Comparison of ENCODE assay signal across 1 cellular context in the genomic region with DNA sequence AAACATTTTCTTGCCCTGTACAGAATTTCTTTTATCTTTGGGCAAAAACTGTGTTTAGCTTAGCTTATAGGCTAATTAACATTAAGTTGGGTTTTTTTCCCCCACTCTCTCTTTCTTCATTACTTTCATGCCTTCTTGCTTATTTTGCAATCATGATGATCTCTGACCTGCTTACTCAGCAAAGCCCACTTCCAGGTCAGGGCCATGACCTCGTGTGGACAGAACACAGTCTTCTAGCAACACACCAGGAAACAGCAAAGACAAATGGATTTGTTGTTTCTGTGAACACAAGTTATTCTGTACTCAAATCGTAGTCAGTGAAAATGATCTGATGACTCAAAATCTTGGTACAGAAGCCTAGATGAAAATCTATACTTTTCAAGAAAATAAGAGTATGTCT.
A peak's percentile ranks its signal among the peaks of the same experiment; 100 is the strongest.
TF ChIP-seq lines count a peak whose summit lies in the region.

No MANE protein-coding gene starts in this region.

TF ChIP-seq in HepG2, 621 proteins besides CTCF, POLR2A, EP300 and RAD21 (continued from another document and continues in another):
- TF ChIP-seq LCORL (IDR thresholded peaks at IDR 0.05) (no peak), LCORL (CRISPR knock-in tag; IDR thresholded peaks at IDR 0.05) (peak; percentile 62; the same call in 1 of the 2 replicates), MIER3 (CRISPR knock-in tag; IDR thresholded peaks at IDR 0.05; ENCODE audit: borderline replicate concordance) (peak; percentile 98), KDM3A (CRISPR knock-in tag; IDR thresholded peaks at IDR 0.05; ENCODE audit: low read depth) (peak; percentile 95), ZNF383 (CRISPR knock-in tag; IDR thresholded peaks at IDR 0.05; ENCODE audit: borderline replicate concordance) (no peak), GTF3A (CRISPR knock-in tag; conservative IDR thresholded peaks at IDR 0.05) (no peak), ZNF660 (CRISPR knock-in tag; IDR thresholded peaks at IDR 0.05; ENCODE audit: borderline replicate concordance, low read depth) (no peak), RFX5 (IDR thresholded peaks at IDR 0.05; ENCODE audit: low read depth, low read length) (peak; percentile 55; the same call in 1 of the 2 replicates), CC2D1A (CRISPR knock-in tag; IDR thresholded peaks at IDR 0.05) (no peak), ZMYM2 (CRISPR knock-in tag; IDR thresholded peaks at IDR 0.05) (peak; percentile 87), EEA1 (CRISPR knock-in tag; IDR thresholded peaks at IDR 0.05; ENCODE audit: borderline replicate concordance) (no peak), TCF12 (IDR thresholded peaks at IDR 0.05) (no peak), TCF12 (CRISPR knock-in tag; IDR thresholded peaks at IDR 0.05) (no peak), ATF7 (IDR thresholded peaks at IDR 0.05) (no peak), ATF7 (CRISPR knock-in tag; IDR thresholded peaks at IDR 0.05) (no peak; the same call in 1 of the 2 replicates), NFRKB (IDR thresholded peaks at IDR 0.05) (no peak), ZNF556 (CRISPR knock-in tag; IDR thresholded peaks at IDR 0.05; ENCODE audit: borderline replicate concordance) (no peak; the same call in 1 of the 2 replicates), KAT7 (CRISPR knock-in tag; IDR thresholded peaks at IDR 0.05; ENCODE audit: borderline replicate concordance) (no peak), HNF4G (IDR thresholded peaks at IDR 0.05; ENCODE audit: borderline replicate concordance, low read depth, low read length) (peak; percentile 82), HNF4G (CRISPR knock-in tag; IDR thresholded peaks at IDR 0.05; ENCODE audit: borderline replicate concordance, low read depth) (peak; percentile 92), ZNF160 (CRISPR knock-in tag; IDR thresholded peaks at IDR 0.05) (no peak), ELF3 (CRISPR knock-in tag; IDR thresholded peaks at IDR 0.05) (peak; percentile 100), ZNF232 (CRISPR knock-in tag; IDR thresholded peaks at IDR 0.05; ENCODE audit: borderline replicate concordance) (no peak), ZNF329 (CRISPR knock-in tag; IDR thresholded peaks at IDR 0.05; ENCODE audit: low read depth) (no peak), ELF4 (CRISPR knock-in tag; IDR thresholded peaks at IDR 0.05; ENCODE audit: borderline replicate concordance) (no peak), ZFP36L1 (CRISPR knock-in tag; IDR thresholded peaks at IDR 0.05) (no peak), RBFOX2 (IDR thresholded peaks at IDR 0.05; ENCODE audit: low read depth, low read length) (no peak), SIN3A (IDR thresholded peaks at IDR 0.05; ENCODE audit: borderline replicate concordance, low read depth, low read length) (no peak), ESRRA (CRISPR knock-in tag; IDR thresholded peaks at IDR 0.05; ENCODE audit: low read depth) (peak; percentile 86), DNMT1 (CRISPR knock-in tag; IDR thresholded peaks at IDR 0.05) (no peak), REPIN1 (CRISPR knock-in tag; IDR thresholded peaks at IDR 0.05; ENCODE audit: borderline replicate concordance, low read depth) (peak; percentile 89), DMAP1 (CRISPR knock-in tag; IDR thresholded peaks at IDR 0.05) (peak; percentile 58; the same call in 1 of the 2 replicates), ZNF263 (CRISPR knock-in tag; IDR thresholded peaks at IDR 0.05) (no peak), CCAR2 (optimal IDR thresholded peaks at IDR 0.05; ENCODE audit: low read depth, low read length) (no peak), ZNF746 (CRISPR knock-in tag; IDR thresholded peaks at IDR 0.05) (no peak), IKZF4 (CRISPR knock-in tag; IDR thresholded peaks at IDR 0.05; ENCODE audit: borderline replicate concordance, low read depth, not compliant biosample characterization) (no peak), FOXA3 (CRISPR knock-in tag; IDR thresholded peaks at IDR 0.05) (peak; percentile 94), ZNF776 (CRISPR knock-in tag; IDR thresholded peaks at IDR 0.05) (no peak), HNRNPUL1 (IDR thresholded peaks at IDR 0.05; ENCODE audit: low read depth, low read length) (no peak), ZNF550 (CRISPR knock-in tag; IDR thresholded peaks at IDR 0.05; ENCODE audit: borderline replicate concordance) (no peak), ZC3H13 (CRISPR knock-in tag; IDR thresholded peaks at IDR 0.05) (no peak), MBD4 (IDR thresholded peaks at IDR 0.05; ENCODE audit: borderline replicate concordance, low read length) (peak; percentile 95; the same call in 1 of the 2 replicates), RBM22 (optimal IDR thresholded peaks at IDR 0.05; ENCODE audit: low read length) (peak; percentile 95)
- TF ChIP-seq, protein P1, sequence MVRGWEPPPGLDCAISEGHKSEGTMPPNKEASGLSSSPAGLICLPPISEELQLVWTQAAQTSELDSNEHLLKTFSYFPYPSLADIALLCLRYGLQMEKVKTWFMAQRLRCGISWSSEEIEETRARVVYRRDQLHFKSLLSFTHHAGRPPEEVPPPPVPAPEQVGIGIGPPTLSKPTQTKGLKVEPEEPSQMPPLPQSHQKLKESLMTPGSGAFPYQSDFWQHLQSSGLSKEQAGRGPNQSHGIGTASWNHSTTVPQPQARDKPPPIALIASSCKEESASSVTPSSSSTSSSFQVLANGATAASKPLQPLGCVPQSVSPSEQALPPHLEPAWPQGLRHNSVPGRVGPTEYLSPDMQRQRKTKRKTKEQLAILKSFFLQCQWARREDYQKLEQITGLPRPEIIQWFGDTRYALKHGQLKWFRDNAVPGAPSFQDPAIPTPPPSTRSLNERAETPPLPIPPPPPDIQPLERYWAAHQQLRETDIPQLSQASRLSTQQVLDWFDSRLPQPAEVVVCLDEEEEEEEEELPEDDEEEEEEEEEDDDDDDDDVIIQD (CRISPR knock-in tag; IDR thresholded peaks at IDR 0.05; ENCODE audit: low read depth), result peak; percentile 100
- TF ChIP-seq, protein P2, sequence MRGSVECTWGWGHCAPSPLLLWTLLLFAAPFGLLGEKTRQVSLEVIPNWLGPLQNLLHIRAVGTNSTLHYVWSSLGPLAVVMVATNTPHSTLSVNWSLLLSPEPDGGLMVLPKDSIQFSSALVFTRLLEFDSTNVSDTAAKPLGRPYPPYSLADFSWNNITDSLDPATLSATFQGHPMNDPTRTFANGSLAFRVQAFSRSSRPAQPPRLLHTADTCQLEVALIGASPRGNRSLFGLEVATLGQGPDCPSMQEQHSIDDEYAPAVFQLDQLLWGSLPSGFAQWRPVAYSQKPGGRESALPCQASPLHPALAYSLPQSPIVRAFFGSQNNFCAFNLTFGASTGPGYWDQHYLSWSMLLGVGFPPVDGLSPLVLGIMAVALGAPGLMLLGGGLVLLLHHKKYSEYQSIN (CRISPR knock-in tag; IDR thresholded peaks at IDR 0.05; ENCODE audit: borderline replicate concordance), result no peak
- TF ChIP-seq, protein P3, sequence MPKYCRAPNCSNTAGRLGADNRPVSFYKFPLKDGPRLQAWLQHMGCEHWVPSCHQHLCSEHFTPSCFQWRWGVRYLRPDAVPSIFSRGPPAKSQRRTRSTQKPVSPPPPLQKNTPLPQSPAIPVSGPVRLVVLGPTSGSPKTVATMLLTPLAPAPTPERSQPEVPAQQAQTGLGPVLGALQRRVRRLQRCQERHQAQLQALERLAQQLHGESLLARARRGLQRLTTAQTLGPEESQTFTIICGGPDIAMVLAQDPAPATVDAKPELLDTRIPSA (CRISPR knock-in tag; IDR thresholded peaks at IDR 0.05; ENCODE audit: borderline replicate concordance), result no peak
- TF ChIP-seq, protein P4, sequence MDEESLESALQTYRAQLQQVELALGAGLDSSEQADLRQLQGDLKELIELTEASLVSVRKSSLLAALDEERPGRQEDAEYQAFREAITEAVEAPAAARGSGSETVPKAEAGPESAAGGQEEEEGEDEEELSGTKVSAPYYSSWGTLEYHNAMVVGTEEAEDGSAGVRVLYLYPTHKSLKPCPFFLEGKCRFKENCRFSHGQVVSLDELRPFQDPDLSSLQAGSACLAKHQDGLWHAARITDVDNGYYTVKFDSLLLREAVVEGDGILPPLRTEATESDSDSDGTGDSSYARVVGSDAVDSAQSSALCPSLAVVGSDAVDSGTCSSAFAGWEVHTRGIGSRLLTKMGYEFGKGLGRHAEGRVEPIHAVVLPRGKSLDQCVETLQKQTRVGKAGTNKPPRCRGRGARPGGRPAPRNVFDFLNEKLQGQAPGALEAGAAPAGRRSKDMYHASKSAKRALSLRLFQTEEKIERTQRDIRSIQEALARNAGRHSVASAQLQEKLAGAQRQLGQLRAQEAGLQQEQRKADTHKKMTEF (CRISPR knock-in tag; IDR thresholded peaks at IDR 0.05), result peak; percentile 96
- TF ChIP-seq, protein P5, sequence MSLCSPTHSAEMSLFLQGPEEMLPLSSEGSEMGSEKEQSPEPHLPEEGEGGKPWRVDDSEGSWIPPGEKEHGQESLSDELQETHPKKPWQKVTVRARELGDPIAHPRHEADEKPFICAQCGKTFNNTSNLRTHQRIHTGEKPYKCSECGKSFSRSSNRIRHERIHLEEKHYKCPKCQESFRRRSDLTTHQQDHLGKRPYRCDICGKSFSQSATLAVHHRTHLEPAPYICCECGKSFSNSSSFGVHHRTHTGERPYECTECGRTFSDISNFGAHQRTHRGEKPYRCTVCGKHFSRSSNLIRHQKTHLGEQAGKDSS (CRISPR knock-in tag; IDR thresholded peaks at IDR 0.05; ENCODE audit: borderline replicate concordance, low read depth), result no peak
- TF ChIP-seq, protein P6, sequence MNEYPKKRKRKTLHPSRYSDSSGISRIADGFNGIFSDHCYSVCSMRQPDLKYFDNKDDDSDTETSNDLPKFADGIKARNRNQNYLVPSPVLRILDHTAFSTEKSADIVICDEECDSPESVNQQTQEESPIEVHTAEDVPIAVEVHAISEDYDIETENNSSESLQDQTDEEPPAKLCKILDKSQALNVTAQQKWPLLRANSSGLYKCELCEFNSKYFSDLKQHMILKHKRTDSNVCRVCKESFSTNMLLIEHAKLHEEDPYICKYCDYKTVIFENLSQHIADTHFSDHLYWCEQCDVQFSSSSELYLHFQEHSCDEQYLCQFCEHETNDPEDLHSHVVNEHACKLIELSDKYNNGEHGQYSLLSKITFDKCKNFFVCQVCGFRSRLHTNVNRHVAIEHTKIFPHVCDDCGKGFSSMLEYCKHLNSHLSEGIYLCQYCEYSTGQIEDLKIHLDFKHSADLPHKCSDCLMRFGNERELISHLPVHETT (CRISPR knock-in tag; conservative IDR thresholded peaks at IDR 0.05), result no peak
- TF ChIP-seq, protein P7, sequence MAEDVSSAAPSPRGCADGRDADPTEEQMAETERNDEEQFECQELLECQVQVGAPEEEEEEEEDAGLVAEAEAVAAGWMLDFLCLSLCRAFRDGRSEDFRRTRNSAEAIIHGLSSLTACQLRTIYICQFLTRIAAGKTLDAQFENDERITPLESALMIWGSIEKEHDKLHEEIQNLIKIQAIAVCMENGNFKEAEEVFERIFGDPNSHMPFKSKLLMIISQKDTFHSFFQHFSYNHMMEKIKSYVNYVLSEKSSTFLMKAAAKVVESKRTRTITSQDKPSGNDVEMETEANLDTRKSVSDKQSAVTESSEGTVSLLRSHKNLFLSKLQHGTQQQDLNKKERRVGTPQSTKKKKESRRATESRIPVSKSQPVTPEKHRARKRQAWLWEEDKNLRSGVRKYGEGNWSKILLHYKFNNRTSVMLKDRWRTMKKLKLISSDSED (CRISPR knock-in tag; IDR thresholded peaks at IDR 0.05), result no peak
- TF ChIP-seq, protein P8, sequence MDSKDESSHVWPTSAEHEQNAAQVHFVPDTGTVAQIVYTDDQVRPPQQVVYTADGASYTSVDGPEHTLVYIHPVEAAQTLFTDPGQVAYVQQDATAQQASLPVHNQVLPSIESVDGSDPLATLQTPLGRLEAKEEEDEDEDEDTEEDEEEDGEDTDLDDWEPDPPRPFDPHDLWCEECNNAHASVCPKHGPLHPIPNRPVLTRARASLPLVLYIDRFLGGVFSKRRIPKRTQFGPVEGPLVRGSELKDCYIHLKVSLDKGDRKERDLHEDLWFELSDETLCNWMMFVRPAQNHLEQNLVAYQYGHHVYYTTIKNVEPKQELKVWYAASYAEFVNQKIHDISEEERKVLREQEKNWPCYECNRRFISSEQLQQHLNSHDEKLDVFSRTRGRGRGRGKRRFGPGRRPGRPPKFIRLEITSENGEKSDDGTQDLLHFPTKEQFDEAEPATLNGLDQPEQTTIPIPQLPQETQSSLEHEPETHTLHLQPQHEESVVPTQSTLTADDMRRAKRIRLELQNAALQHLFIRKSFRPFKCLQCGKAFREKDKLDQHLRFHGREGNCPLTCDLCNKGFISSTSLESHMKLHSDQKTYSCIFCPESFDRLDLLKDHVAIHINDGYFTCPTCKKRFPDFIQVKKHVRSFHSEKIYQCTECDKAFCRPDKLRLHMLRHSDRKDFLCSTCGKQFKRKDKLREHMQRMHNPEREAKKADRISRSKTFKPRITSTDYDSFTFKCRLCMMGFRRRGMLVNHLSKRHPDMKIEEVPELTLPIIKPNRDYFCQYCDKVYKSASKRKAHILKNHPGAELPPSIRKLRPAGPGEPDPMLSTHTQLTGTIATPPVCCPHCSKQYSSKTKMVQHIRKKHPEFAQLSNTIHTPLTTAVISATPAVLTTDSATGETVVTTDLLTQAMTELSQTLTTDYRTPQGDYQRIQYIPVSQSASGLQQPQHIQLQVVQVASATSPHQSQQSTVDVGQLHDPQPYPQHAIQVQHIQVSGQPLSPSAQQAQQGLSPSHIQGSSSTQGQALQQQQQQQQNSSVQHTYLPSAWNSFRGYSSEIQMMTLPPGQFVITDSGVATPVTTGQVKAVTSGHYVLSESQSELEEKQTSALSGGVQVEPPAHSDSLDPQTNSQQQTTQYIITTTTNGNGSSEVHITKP (CRISPR knock-in tag; IDR thresholded peaks at IDR 0.05; ENCODE audit: low read depth), result no peak
- TF ChIP-seq, protein P9, sequence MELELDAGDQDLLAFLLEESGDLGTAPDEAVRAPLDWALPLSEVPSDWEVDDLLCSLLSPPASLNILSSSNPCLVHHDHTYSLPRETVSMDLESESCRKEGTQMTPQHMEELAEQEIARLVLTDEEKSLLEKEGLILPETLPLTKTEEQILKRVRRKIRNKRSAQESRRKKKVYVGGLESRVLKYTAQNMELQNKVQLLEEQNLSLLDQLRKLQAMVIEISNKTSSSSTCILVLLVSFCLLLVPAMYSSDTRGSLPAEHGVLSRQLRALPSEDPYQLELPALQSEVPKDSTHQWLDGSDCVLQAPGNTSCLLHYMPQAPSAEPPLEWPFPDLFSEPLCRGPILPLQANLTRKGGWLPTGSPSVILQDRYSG (CRISPR knock-in tag; IDR thresholded peaks at IDR 0.05), result no peak
- TF ChIP-seq, protein P10, sequence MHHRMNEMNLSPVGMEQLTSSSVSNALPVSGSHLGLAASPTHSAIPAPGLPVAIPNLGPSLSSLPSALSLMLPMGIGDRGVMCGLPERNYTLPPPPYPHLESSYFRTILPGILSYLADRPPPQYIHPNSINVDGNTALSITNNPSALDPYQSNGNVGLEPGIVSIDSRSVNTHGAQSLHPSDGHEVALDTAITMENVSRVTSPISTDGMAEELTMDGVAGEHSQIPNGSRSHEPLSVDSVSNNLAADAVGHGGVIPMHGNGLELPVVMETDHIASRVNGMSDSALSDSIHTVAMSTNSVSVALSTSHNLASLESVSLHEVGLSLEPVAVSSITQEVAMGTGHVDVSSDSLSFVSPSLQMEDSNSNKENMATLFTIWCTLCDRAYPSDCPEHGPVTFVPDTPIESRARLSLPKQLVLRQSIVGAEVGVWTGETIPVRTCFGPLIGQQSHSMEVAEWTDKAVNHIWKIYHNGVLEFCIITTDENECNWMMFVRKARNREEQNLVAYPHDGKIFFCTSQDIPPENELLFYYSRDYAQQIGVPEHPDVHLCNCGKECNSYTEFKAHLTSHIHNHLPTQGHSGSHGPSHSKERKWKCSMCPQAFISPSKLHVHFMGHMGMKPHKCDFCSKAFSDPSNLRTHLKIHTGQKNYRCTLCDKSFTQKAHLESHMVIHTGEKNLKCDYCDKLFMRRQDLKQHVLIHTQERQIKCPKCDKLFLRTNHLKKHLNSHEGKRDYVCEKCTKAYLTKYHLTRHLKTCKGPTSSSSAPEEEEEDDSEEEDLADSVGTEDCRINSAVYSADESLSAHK (CRISPR knock-in tag; IDR thresholded peaks at IDR 0.05; ENCODE audit: borderline replicate concordance), result no peak
